ENCODE assay signal across 15 cellular contexts in the genomic region with DNA sequence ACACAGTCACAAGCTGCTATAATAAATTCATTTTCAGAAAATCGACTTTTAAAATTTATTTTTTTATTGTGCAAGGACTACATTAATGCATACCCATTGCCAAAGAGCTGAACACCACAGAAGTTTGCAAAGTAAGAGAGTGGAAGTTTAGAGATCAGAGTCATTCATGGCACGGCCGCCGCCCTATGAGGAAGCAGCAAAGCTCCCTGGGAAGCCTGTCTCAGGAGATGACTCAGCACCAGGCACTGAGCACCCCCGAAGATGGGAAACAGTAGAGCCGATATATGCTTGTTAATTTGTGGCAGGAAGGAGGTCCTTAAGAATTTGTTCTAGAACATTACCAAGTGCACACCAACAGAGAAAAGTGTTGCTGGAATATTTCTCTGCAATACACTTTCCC.
A peak's percentile ranks its signal among the peaks of the same experiment; 100 is the strongest.
DNase-seq lines count a peak whose midpoint lies in the region; ATAC-seq and TF ChIP-seq lines count a peak whose summit lies in the region.
"Had no signal": no experiment of that assay in that cellular context is flagged by ENCODE, and none has a peak within 500 bp of the region (broad histone marks: within the 10 kb centered on the region; RNA-seq: fewer than 3 reads in every experiment).

No MANE protein-coding gene starts in this region.

- H3K27ac Mint-ChIP-seq in osteocyte (ENCODE audit: unreplicated experiment) (peak overlapping the region; percentile 32), Calu3 (ENCODE audit: unreplicated experiment) (no peak overlapping the region)
- H3K27ac Mint-ChIP-seq: activated CD4-positive, alpha-beta T cell treated with anti-CD3 and anti-CD28 coated beads, Interleukin-2, amount 10 ng/mL, durations not matched to agents 7 days and 5 days; activated T-helper 1 cell treated with anti-CD3 and anti-CD28 coated beads, Interleukin-12 subunit alpha, Interleukin-12 subunit beta, Interleukin-2, Interleukin-4 antibody, amounts not matched to agents 30 ng/mL and 10 ng/mL and 1 ng/mL, durations not matched to agents 14 hours and 24 hours and 36 hours had no signal

- ATAC-seq in HG02840 (IDR thresholded peaks at IDR 0.05; ENCODE audit: low FRiP score, unreplicated experiment) (no peak), HG03520 (IDR thresholded peaks at IDR 0.05; ENCODE audit: unreplicated experiment) (no peak), GM21737 (IDR thresholded peaks at IDR 0.05; ENCODE audit: unreplicated experiment) (no peak)
- ATAC-seq: pancreas had no signal

- H3K27ac ChIP-seq in cingulate gyrus (ENCODE audit: low read depth, low read length), result peak overlapping the region; percentile 69
- H3K27ac ChIP-seq: BLaER1, pancreas had no signal

- no peaks in the 10 kb centered on the region for H3K27me3 Mint-ChIP-seq in osteocyte (ENCODE audit: unreplicated experiment)
- no peaks in the 10 kb centered on the region for H3K27me3 Mint-ChIP-seq in Calu3 (ENCODE audit: unreplicated experiment)
- H3K27me3 Mint-ChIP-seq: activated CD4-positive, alpha-beta T cell treated with anti-CD3 and anti-CD28 coated beads, Interleukin-2, amount 10 ng/mL, durations not matched to agents 7 days and 5 days had no signal

- DNase-seq in ELR (ENCODE audit: low read depth) (peak; percentile 84), OCI-M1 (lab: John Stamatoyannopoulos, UW) (peak; percentile 35), osteocyte (ENCODE audit: extremely low spot score, unreplicated experiment) (no peak), Calu3 (no peak)
- DNase-seq: activated CD4-positive, alpha-beta T cell treated with anti-CD3 and anti-CD28 coated beads, Interleukin-2, amount 10 ng/mL, durations not matched to agents 7 days and 5 days; aorta; NCI-H2081 treated with DMSO at 0.1 percent for 48 hours; pancreas; stimulated activated CD4-positive, alpha-beta T cell treated with anti-CD3 and anti-CD28 coated beads, Interleukin-1b, Interleukin-23, amount 100 ng/mL, for 48 hours had no signal

- peaks cover 11% of the 10 kb centered on the region for H3K4me1 Mint-ChIP-seq in osteocyte (ENCODE audit: unreplicated experiment)
- no peaks in the 10 kb centered on the region for H3K4me1 Mint-ChIP-seq in Calu3 (ENCODE audit: low read depth, unreplicated experiment)
- H3K4me1 Mint-ChIP-seq: activated CD4-positive, alpha-beta T cell treated with anti-CD3 and anti-CD28 coated beads, Interleukin-2, amount 10 ng/mL, durations not matched to agents 7 days and 5 days had no signal

- no peaks in the 10 kb centered on the region for H3K9me3 Mint-ChIP-seq in osteocyte (ENCODE audit: unreplicated experiment)
- peaks cover 12% of the 10 kb centered on the region for H3K9me3 Mint-ChIP-seq in Calu3 (ENCODE audit: low read depth, unreplicated experiment)
- H3K9me3 Mint-ChIP-seq: activated CD4-positive, alpha-beta T cell treated with anti-CD3 and anti-CD28 coated beads, Interleukin-2, amount 10 ng/mL, durations not matched to agents 7 days and 5 days had no signal

- no peak for TF ChIP-seq CTCF in osteocyte (IDR thresholded peaks at IDR 0.05)
- no peak for TF ChIP-seq CTCF in Calu3 (IDR thresholded peaks at IDR 0.05; ENCODE audit: unreplicated experiment)

- intact Hi-C loops in Calu3 (cut with micrococcal nuclease; ENCODE audit: unreplicated experiment), result no loop called here

- H3K4me3 Mint-ChIP-seq in osteocyte (ENCODE audit: unreplicated experiment) (no peak overlapping the region), Calu3 (ENCODE audit: low read depth, unreplicated experiment) (no peak overlapping the region)
- H3K4me3 Mint-ChIP-seq: activated CD4-positive, alpha-beta T cell treated with anti-CD3 and anti-CD28 coated beads, Interleukin-2, amount 10 ng/mL, durations not matched to agents 7 days and 5 days; activated T-helper 1 cell treated with anti-CD3 and anti-CD28 coated beads, Interleukin-12 subunit alpha, Interleukin-12 subunit beta, Interleukin-2, Interleukin-4 antibody, amounts not matched to agents 30 ng/mL and 10 ng/mL and 1 ng/mL, durations not matched to agents 14 hours and 24 hours and 36 hours had no signal

- no peaks in the 10 kb centered on the region for H3K36me3 Mint-ChIP-seq in osteocyte (ENCODE audit: unreplicated experiment)
- H3K36me3 Mint-ChIP-seq in Calu3 (ENCODE audit: insufficient read depth, unreplicated experiment), result no peaks in the 10 kb centered on the region

- no TSS peak for BruUV-seq in Calu3 (replicated peaks; lab: Mats Ljungman, UMichigan)

- CTCF ChIA-PET in Calu3 (lab: Charles Lee), result no interaction called here

Comparison
In these comparisons a context has a peak if more than half of its experiments do, and no peak if none do; other contexts are left out.
1. DNase-seq: peak in ELR (single experiment) and OCI-M1 (single experiment); none in osteocyte (single experiment) and Calu3 (single experiment).